8 cellular contexts compared by ENCODE assay signal in the genomic region with DNA sequence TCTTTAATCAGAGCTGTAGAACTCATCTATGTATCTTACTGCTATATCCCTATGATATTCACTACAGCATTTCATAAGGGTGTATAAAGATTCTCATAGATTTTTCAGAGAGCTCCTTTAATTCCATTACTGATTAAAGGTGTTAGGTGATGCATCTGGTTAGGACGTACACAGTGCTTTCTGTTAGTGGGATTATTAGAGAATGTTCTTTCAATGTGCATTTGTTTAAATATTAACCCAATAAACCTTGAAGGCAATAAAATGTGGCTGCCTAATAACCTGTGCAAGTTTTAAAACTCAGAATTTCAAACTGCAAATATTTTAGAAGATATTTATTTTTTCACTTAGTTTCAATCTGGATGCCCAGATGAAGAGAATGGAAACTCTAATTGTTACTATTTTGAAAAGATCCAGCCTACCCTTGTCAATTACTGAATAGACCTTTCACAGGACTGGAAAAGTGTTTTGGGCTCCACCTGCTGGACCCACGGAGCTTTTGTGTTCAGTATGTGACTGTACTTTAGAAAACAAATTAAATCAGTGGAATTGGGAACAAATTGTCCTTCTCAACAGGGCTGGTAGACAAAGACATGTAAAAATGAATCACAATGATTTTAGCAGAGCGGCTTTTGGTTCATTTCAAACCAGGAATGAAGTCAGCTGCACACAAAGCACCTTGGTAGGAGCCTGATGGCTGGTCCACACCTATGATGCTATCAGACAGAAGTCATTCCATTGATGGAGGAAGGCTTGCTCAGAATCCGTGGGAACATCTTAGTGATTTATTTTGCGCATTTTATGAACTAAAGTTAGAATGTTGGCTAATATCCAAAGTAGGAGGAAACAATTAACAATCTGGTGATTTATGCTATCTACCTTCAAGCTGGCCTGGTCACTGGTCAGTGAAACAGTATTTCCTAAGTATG.
DNase-seq lines count a peak whose midpoint lies in the region; ATAC-seq and TF ChIP-seq lines count a peak whose summit lies in the region.

No MANE protein-coding gene starts in this region.

- H3K27me3 Mint-ChIP-seq in CD8-positive, alpha-beta T cell (ENCODE audit: low read depth) = no peaks in the 10 kb centered on the region
- no peaks in the 10 kb centered on the region for H3K27me3 Mint-ChIP-seq in activated naive CD4-positive, alpha-beta T cell treated with anti-CD3 and anti-CD28 coated beads for 36 hours (ENCODE audit: low read depth)

- BruUV-seq in OCI-LY7 (replicated peaks; lab: Mats Ljungman, UMichigan) = no TSS peak

- H3K4me1 ChIP-seq in CD8-positive, alpha-beta T cell (ENCODE audit: insufficient read depth, low read length) = no peaks in the 10 kb centered on the region
- H3K4me1 ChIP-seq in OCI-LY7 (ENCODE audit: insufficient read depth, low read length, poor library complexity, severe bottlenecking) = no peaks in the 10 kb centered on the region

- no peaks in the 10 kb centered on the region for H4K20me1 ChIP-seq in OCI-LY7 (ENCODE audit: insufficient read depth, low read length)

- H3K4me2 ChIP-seq in OCI-LY7 (ENCODE audit: low read length) = no peak overlapping the region

- H3K27me3 ChIP-seq in CD8-positive, alpha-beta T cell (ENCODE audit: insufficient read depth, low read length) = no peaks in the 10 kb centered on the region

- peak; percentile 62 for TF ChIP-seq CTCF in CD8-positive, alpha-beta T cell (IDR thresholded peaks at IDR 0.05)
- TF ChIP-seq CTCF in OCI-LY7 (conservative IDR thresholded peaks at IDR 0.05; ENCODE audit: low read length) = peak; percentile 72

- no peaks in the 10 kb centered on the region for H3K36me3 ChIP-seq in CD8-positive, alpha-beta T cell (ENCODE audit: insufficient read depth, low read length)
- H3K36me3 ChIP-seq in OCI-LY7 (ENCODE audit: insufficient read depth, low read length) = no peaks in the 10 kb centered on the region

- no peaks in the 10 kb centered on the region for H3K9me3 ChIP-seq in CD8-positive, alpha-beta T cell (ENCODE audit: low read length)
- no peaks in the 10 kb centered on the region for H3K9me3 ChIP-seq in OCI-LY7 (ENCODE audit: low read length)

- H3K4me1 Mint-ChIP-seq in CD8-positive, alpha-beta T cell (ENCODE audit: low read depth) = no peaks in the 10 kb centered on the region
- peaks cover 6% of the 10 kb centered on the region for H3K4me1 Mint-ChIP-seq in activated naive CD4-positive, alpha-beta T cell treated with anti-CD3 and anti-CD28 coated beads for 36 hours (ENCODE audit: low read depth)

- intact Hi-C loops in CD8-positive, alpha-beta T cell (cut with DNase I, micrococcal nuclease) = loop anchor here (1.0 to 2.0 kb wide), 2 partner anchors 14 to 234 kb away; no protein-coding TSS in a partner anchor
- intact Hi-C loops in OCI-LY7 (cut with micrococcal nuclease; ENCODE audit: unreplicated experiment) = loop anchor here (1.0 to 10.0 kb wide), 2 partner anchors 120 to 234 kb away; a partner anchor contains a TSS
- intact Hi-C loops in activated naive CD4-positive, alpha-beta T cell treated with anti-CD3 and anti-CD28 coated beads for 36 hours (cut with micrococcal nuclease) = loop anchor here (1.0 to 5.0 kb wide), 5 partner anchors 122 to 327 kb away; a partner anchor contains a TSS

- no peak overlapping the region for H2AFZ ChIP-seq in OCI-LY7 (ENCODE audit: low read length)

- H3K9me3 Mint-ChIP-seq in CD8-positive, alpha-beta T cell = no peaks in the 10 kb centered on the region
- no peaks in the 10 kb centered on the region for H3K9me3 Mint-ChIP-seq in activated naive CD4-positive, alpha-beta T cell treated with anti-CD3 and anti-CD28 coated beads for 36 hours

- no peak overlapping the region for H3K27ac Mint-ChIP-seq in CD8-positive, alpha-beta T cell
- H3K27ac Mint-ChIP-seq in activated naive CD4-positive, alpha-beta T cell treated with anti-CD3 and anti-CD28 coated beads for 36 hours = no peak overlapping the region

- no peaks in the 10 kb centered on the region for H3K9me2 ChIP-seq in OCI-LY7 (ENCODE audit: insufficient read depth, low read length)

- H3K27ac ChIP-seq in CD8-positive, alpha-beta T cell (ENCODE audit: low read depth, low read length) = no peak overlapping the region
- H3K27ac ChIP-seq in OCI-LY7 (ENCODE audit: low read depth, low read length, poor library complexity, severe bottlenecking) = no peak overlapping the region

- H3K4me3 ChIP-seq in CD8-positive, alpha-beta T cell (ENCODE audit: low read depth, low read length) = no peak overlapping the region
- H3K4me3 ChIP-seq in OCI-LY7 (ENCODE audit: low read depth, low read length, poor library complexity, severe bottlenecking) = no peak overlapping the region

- POLR2A ChIA-PET in CD8-positive, alpha-beta T cell (lab: Charles Lee) = interaction anchor here (0.6 to 1.2 kb wide), 3 partner anchors 15 to 235 kb away, joined by 3 read pairs; no protein-coding TSS in a partner anchor
- POLR2A ChIA-PET in OCI-LY7 (lab: Charles Lee) = no interaction called here

- H3K36me3 Mint-ChIP-seq in CD8-positive, alpha-beta T cell = peaks cover 55% of the 10 kb centered on the region
- peaks cover 7% of the 10 kb centered on the region for H3K36me3 Mint-ChIP-seq in activated naive CD4-positive, alpha-beta T cell treated with anti-CD3 and anti-CD28 coated beads for 36 hours (ENCODE audit: low read depth)

- peak in 4 of 7 experiments; percentile 24 to 54 (median 38) for DNase-seq in CD8-positive, alpha-beta T cell
- DNase-seq in OCI-LY7 (ENCODE audit: low spot score) (peak; percentile 20), glomerular visceral epithelial cell (ENCODE audit: extremely low spot score) (peak; percentile 64), pons (ENCODE audit: low spot score) (peak; percentile 83)
- peak; percentile 72 for DNase-seq in activated naive CD4-positive, alpha-beta T cell treated with anti-CD3 and anti-CD28 coated beads for 36 hours
- DNase-seq in activated CD4-positive, CD25-positive, alpha-beta regulatory T cell treated with anti-CD3 and anti-CD28 coated beads, Interleukin-2, amount 50 U/mL, for 72 hours = no peak

- no peak overlapping the region for H3K4me3 Mint-ChIP-seq in CD8-positive, alpha-beta T cell
- no peak overlapping the region for H3K4me3 Mint-ChIP-seq in activated naive CD4-positive, alpha-beta T cell treated with anti-CD3 and anti-CD28 coated beads for 36 hours

- ATAC-seq in CD8-positive, alpha-beta T cell = no peak
- ATAC-seq in GM19025 (IDR thresholded peaks at IDR 0.05; ENCODE audit: low read depth, unreplicated experiment) (peak; percentile 57), HG03442 (IDR thresholded peaks at IDR 0.05; ENCODE audit: unreplicated experiment) (peak; percentile 79)

- CTCF ChIA-PET in CD8-positive, alpha-beta T cell (lab: Charles Lee) = interaction anchor here (0.7 to 6.6 kb wide), 8 partner anchors 9 to 241 kb away, joined by 3 to 109 read pairs (median 3); no protein-coding TSS in a partner anchor
- CTCF ChIA-PET in OCI-LY7 (lab: Charles Lee; ENCODE audit: unreplicated experiment) = no interaction called here
- CTCF ChIA-PET in activated naive CD4-positive, alpha-beta T cell treated with anti-CD3 and anti-CD28 coated beads for 36 hours (lab: Charles Lee) = interaction anchor here (0.8 to 10.8 kb wide), 7 partner anchors 10 to 234 kb away, joined by 3 to 86 read pairs (median 4); a partner anchor contains a TSS

- no peaks in the 10 kb centered on the region for H3K79me2 ChIP-seq in OCI-LY7 (ENCODE audit: insufficient read depth, low read depth, low read length)
